Comparison of ENCODE assay signal across 19 cellular contexts in genomic region chr1:53556657-53557227, GRCh38.
A peak's percentile ranks its signal among the peaks of the same experiment; 100 is the strongest.
DNase-seq lines count a peak whose midpoint lies in the region; ATAC-seq and TF ChIP-seq lines count a peak whose summit lies in the region.
"Had no signal": no experiment of that assay in that cellular context is flagged by ENCODE, and none has a peak within 500 bp of the region (broad histone marks: within the 10 kb centered on the region; RNA-seq: fewer than 3 reads in every experiment).

No MANE protein-coding gene starts in this region.

- no peak for ATAC-seq in body of pancreas
- no peak for ATAC-seq in GM21619 (IDR thresholded peaks at IDR 0.05; ENCODE audit: unreplicated experiment)
- ATAC-seq: A549, GM12878, Right ventricle myocardium inferior had no signal

- TF ChIP-seq CTCF in HEK293 (tag by site-specific recombination; IDR thresholded peaks at IDR 0.05), result no peak
- TF ChIP-seq CTCF in glutamatergic neuron (IDR thresholded peaks at IDR 0.05; ENCODE audit: partially characterized antibody, unreplicated experiment), result no peak
- TF ChIP-seq CTCF in body of pancreas (IDR thresholded peaks at IDR 0.05), result no peak

- DNase-seq in activated effector memory CD4-positive, alpha-beta T cell treated with anti-CD3 and anti-CD28 coated beads, Interleukin-2, amount 50 U/mL, for 16 hours, result peak; percentile 21
- no peak for DNase-seq in activated effector memory CD4-positive, alpha-beta T cell treated with Interleukin-2 at 50 U/mL for 16 hours
- DNase-seq in glutamatergic neuron, result peak; percentile 7
- DNase-seq in posterior vena cava (ENCODE audit: low spot score), result peak; percentile 22
- DNase-seq in body of pancreas, result no peak
- DNase-seq in Ammon's horn (ENCODE audit: low spot score), result no peak
- DNase-seq: DND-41, GOT3, Karpas-422, MM.1S, NCI-H1092 treated with DMSO at 0.1 percent for 48 hours, NCI-H2081 treated with DMSO at 0.1 percent for 48 hours, NCI-H524 had no signal

- H3K36me3 ChIP-seq in HEK293 (ENCODE audit: control insufficient read depth in 2 of 2, insufficient read depth in 1 of 2, low read length in 2 of 2), result no peaks in the 10 kb centered on the region
- H3K36me3 ChIP-seq in body of pancreas (replicated peaks in 1 of 2; ENCODE audit: insufficient read depth in 1 of 2, low read depth in 2 of 2), result no peaks in the 10 kb centered on the region

- H3K4me3 ChIP-seq in HEK293 (ENCODE audit: low read depth, low read length), result no peak overlapping the region
- no peak overlapping the region for H3K4me3 ChIP-seq in body of pancreas
- H3K4me3 ChIP-seq: A549, GM12878 had no signal

- H3K9me3 ChIP-seq in HEK293 (ENCODE audit: control insufficient read depth, insufficient read depth, low read depth, low read length) (no peaks in the 10 kb centered on the region), body of pancreas (no peaks in the 10 kb centered on the region)
- H3K9me3 ChIP-seq: A549 had no signal

- POLR2A ChIA-PET in HEK293 (lab: Yijun Ruan, JAX), result no interaction called here

- H3K36me3 Mint-ChIP-seq in glutamatergic neuron (ENCODE audit: unreplicated experiment), result no peaks in the 10 kb centered on the region

- intact Hi-C loops in posterior vena cava (cut with DNase I) (no loop called here), body of pancreas (cut with DNase I) (no loop called here)

- no peak for TF ChIP-seq POLR2A in body of pancreas (IDR thresholded peaks at IDR 0.05)

- peaks cover 7% of the 10 kb centered on the region for H3K9me3 Mint-ChIP-seq in glutamatergic neuron (ENCODE audit: unreplicated experiment)

- H3K4me3 Mint-ChIP-seq in glutamatergic neuron (ENCODE audit: unreplicated experiment), result no peak overlapping the region

- H3K27ac ChIP-seq in HEK293 (ENCODE audit: extremely low read depth, low read depth, low read length), result no peak overlapping the region
- H3K27ac ChIP-seq in body of pancreas, result no peak overlapping the region
- H3K27ac ChIP-seq: A549, C4-2B had no signal

- 96% methylated on average over 3 of the region's 3 CpGs for WGBS in body of pancreas, 2 donors

- H3K4me1 ChIP-seq in HEK293 (ENCODE audit: control insufficient read depth, insufficient read depth, low read length) (no peaks in the 10 kb centered on the region), body of pancreas (no peaks in the 10 kb centered on the region)
- H3K4me1 ChIP-seq: A549 had no signal

- peaks cover 4% of the 10 kb centered on the region for H3K27me3 Mint-ChIP-seq in glutamatergic neuron (ENCODE audit: unreplicated experiment)

- H3K27ac Mint-ChIP-seq in glutamatergic neuron (ENCODE audit: unreplicated experiment), result no peak overlapping the region

- peaks cover 19% of the 10 kb centered on the region for H3K4me1 Mint-ChIP-seq in glutamatergic neuron (ENCODE audit: low read depth, unreplicated experiment)

- CTCF ChIA-PET in HEK293 (lab: Yijun Ruan, JAX), result no interaction called here

- no peaks in the 10 kb centered on the region for H3K27me3 ChIP-seq in body of pancreas

TF ChIP-seq in HEK293, 187 proteins besides CTCF, POLR2A, EP300 and RAD21:
- peak; percentile 92 for TF ChIP-seq ZNF157 (tag by site-specific recombination; IDR thresholded peaks at IDR 0.05)
- TF ChIP-seq, protein P1, sequence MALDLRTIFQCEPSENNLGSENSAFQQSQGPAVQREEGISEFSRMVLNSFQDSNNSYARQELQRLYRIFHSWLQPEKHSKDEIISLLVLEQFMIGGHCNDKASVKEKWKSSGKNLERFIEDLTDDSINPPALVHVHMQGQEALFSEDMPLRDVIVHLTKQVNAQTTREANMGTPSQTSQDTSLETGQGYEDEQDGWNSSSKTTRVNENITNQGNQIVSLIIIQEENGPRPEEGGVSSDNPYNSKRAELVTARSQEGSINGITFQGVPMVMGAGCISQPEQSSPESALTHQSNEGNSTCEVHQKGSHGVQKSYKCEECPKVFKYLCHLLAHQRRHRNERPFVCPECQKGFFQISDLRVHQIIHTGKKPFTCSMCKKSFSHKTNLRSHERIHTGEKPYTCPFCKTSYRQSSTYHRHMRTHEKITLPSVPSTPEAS (tag by site-specific recombination; IDR thresholded peaks at IDR 0.05), result peak; percentile 47; the same call in 1 of the 2 replicates
- TF ChIP-seq ZEB2 (tag by site-specific recombination; IDR thresholded peaks at IDR 0.05), result peak; percentile 100
- no peak for TF ChIP-seq ZNF266 (tag by site-specific recombination; IDR thresholded peaks at IDR 0.05; ENCODE audit: low read depth)
- TF ChIP-seq KLF17 (tag by site-specific recombination; IDR thresholded peaks at IDR 0.05), result no peak

Comparison
In these comparisons a context has a peak if more than half of its experiments do, and no peak if none do; other contexts are left out.
1. DNase-seq: peak in activated effector memory CD4-positive, alpha-beta T cell treated with anti-CD3 and anti-CD28 coated beads, Interleukin-2, amount 50 U/mL, for 16 hours (single experiment), glutamatergic neuron (single experiment) and posterior vena cava (single experiment); none in activated effector memory CD4-positive, alpha-beta T cell treated with Interleukin-2 at 50 U/mL for 16 hours (single experiment), body of pancreas (0 of 4) and Ammon's horn (single experiment).